2 cellular contexts compared by ENCODE assay signal in genomic region chr2:122977580-122977979, GRCh38.
TF ChIP-seq lines count a peak whose summit lies in the region.

No MANE protein-coding gene starts in this region.

TF ChIP-seq in HepG2, 621 proteins besides CTCF, POLR2A, EP300 and RAD21:
- TF ChIP-seq BCL6 (CRISPR knock-in tag; IDR thresholded peaks at IDR 0.05) (no peak), RAD51 (IDR thresholded peaks at IDR 0.05; ENCODE audit: borderline replicate concordance) (peak; percentile 82), TEF (CRISPR knock-in tag; IDR thresholded peaks at IDR 0.05) (no peak), ZNF883 (CRISPR knock-in tag; IDR thresholded peaks at IDR 0.05; ENCODE audit: not compliant biosample characterization) (no peak), HNF4A (CRISPR knock-in tag; IDR thresholded peaks at IDR 0.05) (no peak)

TF ChIP-seq in K562, 482 proteins besides CTCF, POLR2A, EP300 and RAD21:
- no peak for TF ChIP-seq ZNF23 (CRISPR knock-in tag; IDR thresholded peaks at IDR 0.05)
- TF ChIP-seq TFE3 (CRISPR knock-in tag; IDR thresholded peaks at IDR 0.05): peak; percentile 86
TF ChIP-seq in K562: peak in this region for 1.
